Comparison of ENCODE assay signal across 30 cellular contexts in the genomic region with DNA sequence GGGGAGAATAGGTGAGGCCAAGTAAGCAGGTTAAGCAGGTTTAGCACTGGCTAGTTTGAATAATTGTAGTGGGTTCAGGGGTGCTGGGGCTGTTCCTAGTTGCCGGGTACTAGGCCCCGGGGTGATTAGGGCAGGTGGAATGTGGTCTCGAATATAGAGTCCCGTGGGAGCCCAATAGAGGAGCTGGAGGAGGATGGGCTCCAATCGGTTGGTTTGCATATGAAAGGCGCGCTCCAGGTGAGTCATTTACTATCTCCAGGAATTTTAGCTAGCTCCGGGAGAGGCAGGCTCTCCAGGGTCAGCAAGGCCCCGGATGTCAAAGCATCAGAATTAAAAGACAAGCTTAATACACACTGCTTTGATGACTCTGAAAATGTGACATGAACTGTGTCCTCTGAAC.
"Had no signal": no experiment of that assay in that cellular context is flagged by ENCODE, and none has a peak within 500 bp of the region (broad histone marks: within the 10 kb centered on the region; RNA-seq: fewer than 3 reads in every experiment).

No MANE protein-coding gene starts in this region.

- DNase-seq: activated CD4-positive, alpha-beta memory T cell treated with anti-CD3 and anti-CD28 coated beads for 36 hours; activated CD4-positive, alpha-beta T cell treated with anti-CD3 and anti-CD28 coated beads, Interleukin-2, amount 10 ng/mL, durations not matched to agents 24 days and 14 days; activated CD4-positive, CD25-positive, alpha-beta regulatory T cell treated with anti-CD3 and anti-CD28 coated beads, Interleukin-2, amount 50 U/mL, for 72 hours; activated gamma-delta T cell treated with Interleukin-2 at 50 U/mL for 16 hours; activated naive CD4-positive, alpha-beta T cell treated with anti-CD3 and anti-CD28 coated beads, Interleukin-2, amount 50 U/mL, for 16 hours; activated naive CD8-positive, alpha-beta T cell treated with anti-CD3 and anti-CD28 coated beads, Interleukin-2, amount 50 U/mL, for 24 hours; activated T-cell treated with anti-CD3 and anti-CD28 coated beads, Interleukin-2, amount 50 U/mL, for 4 hours; amygdala; caudate nucleus; cortex of kidney; gastrocnemius medialis; glutamatergic neuron; kidney; left colon; mammary epithelial cell; midbrain; naive thymus-derived CD4-positive, alpha-beta T cell; ovary; right lobe of liver; stimulated activated CD4-positive, alpha-beta T cell treated with anti-CD3 and anti-CD28 coated beads, Interleukin-12 subunit alpha, Interleukin-12 subunit beta, amount 100 ng/mL, for 4 hours; stimulated activated CD4-positive, alpha-beta T cell treated with anti-CD3 and anti-CD28 coated beads, Interleukin-4, amount 100 ng/mL, for 1 hour; stimulated activated naive CD8-positive, alpha-beta T cell treated with anti-CD3 and anti-CD28 coated beads, Interleukin-15, Interleukin-2, amounts not matched to agents 100 U/mL and 50 U/mL, for 24 hours; SW 1271; T-helper 17 cell; T1000; testis; transverse colon; WERI-Rb-1 had no signal

- H3K4me3 Mint-ChIP-seq: activated CD4-positive, alpha-beta memory T cell treated with anti-CD3 and anti-CD28 coated beads for 36 hours; activated CD4-positive, alpha-beta T cell treated with anti-CD3 and anti-CD28 coated beads, Interleukin-2, amount 10 ng/mL, durations not matched to agents 24 days and 14 days; activated naive CD8-positive, alpha-beta T cell treated with anti-CD3 and anti-CD28 coated beads, Interleukin-2, amount 50 U/mL, for 24 hours; activated T-cell treated with anti-CD3 and anti-CD28 coated beads, Interleukin-2, amount 50 U/mL, for 4 hours; activated T-helper 17 cell treated with anti-CD3 and anti-CD28 coated beads, Interleukin-2, amount 50 U/mL, for 72 hours; naive thymus-derived CD4-positive, alpha-beta T cell; T-helper 17 cell had no signal

- H3K4me1 ChIP-seq: right lobe of liver, testis had no signal

- ATAC-seq: activated naive CD8-positive, alpha-beta T cell treated with anti-CD3 and anti-CD28 coated beads, Interleukin-2, amount 50 U/mL, for 24 hours; activated T-cell treated with anti-CD3 and anti-CD28 coated beads, Interleukin-2, amount 50 U/mL, for 4 hours; activated T-helper 17 cell treated with anti-CD3 and anti-CD28 coated beads, Interleukin-2, amount 50 U/mL, for 72 hours; gastrocnemius medialis; left colon; naive thymus-derived CD4-positive, alpha-beta T cell; right lobe of liver; stimulated activated naive CD8-positive, alpha-beta T cell treated with anti-CD3 and anti-CD28 coated beads, Interleukin-15, Interleukin-2, amounts not matched to agents 100 U/mL and 50 U/mL, for 24 hours; T-helper 17 cell had no signal

- H3K4me3 ChIP-seq: gastrocnemius medialis, ovary, right lobe of liver, testis, transverse colon had no signal

- H3K36me3 ChIP-seq: gastrocnemius medialis, ovary, right lobe of liver, transverse colon, WERI-Rb-1 had no signal

- H3K27me3 ChIP-seq: gastrocnemius medialis, ovary, right lobe of liver, testis, transverse colon had no signal

- H3K4me1 Mint-ChIP-seq: activated CD4-positive, alpha-beta T cell treated with anti-CD3 and anti-CD28 coated beads, Interleukin-2, amount 10 ng/mL, durations not matched to agents 24 days and 14 days; activated naive CD8-positive, alpha-beta T cell treated with anti-CD3 and anti-CD28 coated beads, Interleukin-2, amount 50 U/mL, for 24 hours; activated T-helper 17 cell treated with anti-CD3 and anti-CD28 coated beads, Interleukin-2, amount 50 U/mL, for 72 hours; naive thymus-derived CD4-positive, alpha-beta T cell; T-helper 17 cell had no signal

- H3K27me3 Mint-ChIP-seq: activated CD4-positive, alpha-beta memory T cell treated with anti-CD3 and anti-CD28 coated beads for 36 hours; activated CD4-positive, alpha-beta T cell treated with anti-CD3 and anti-CD28 coated beads, Interleukin-2, amount 10 ng/mL, durations not matched to agents 24 days and 14 days; T-helper 17 cell had no signal

- H3K9me3 Mint-ChIP-seq: activated CD4-positive, alpha-beta memory T cell treated with anti-CD3 and anti-CD28 coated beads for 36 hours; activated CD4-positive, alpha-beta T cell treated with anti-CD3 and anti-CD28 coated beads, Interleukin-2, amount 10 ng/mL, durations not matched to agents 24 days and 14 days; activated naive CD8-positive, alpha-beta T cell treated with anti-CD3 and anti-CD28 coated beads, Interleukin-2, amount 50 U/mL, for 24 hours; activated T-cell treated with anti-CD3 and anti-CD28 coated beads, Interleukin-2, amount 50 U/mL, for 4 hours had no signal

- H3K36me3 Mint-ChIP-seq: activated CD4-positive, alpha-beta memory T cell treated with anti-CD3 and anti-CD28 coated beads for 36 hours; naive thymus-derived CD4-positive, alpha-beta T cell had no signal

- FAIRE-seq: kidney had no signal

- H3K9me3 ChIP-seq: gastrocnemius medialis, ovary, right lobe of liver, testis, transverse colon had no signal

- H3K27ac Mint-ChIP-seq: activated CD4-positive, alpha-beta memory T cell treated with anti-CD3 and anti-CD28 coated beads for 36 hours; activated CD4-positive, alpha-beta T cell treated with anti-CD3 and anti-CD28 coated beads, Interleukin-2, amount 10 ng/mL, durations not matched to agents 24 days and 14 days; activated naive CD8-positive, alpha-beta T cell treated with anti-CD3 and anti-CD28 coated beads, Interleukin-2, amount 50 U/mL, for 24 hours; activated T-helper 17 cell treated with anti-CD3 and anti-CD28 coated beads, Interleukin-2, amount 50 U/mL, for 72 hours; naive thymus-derived CD4-positive, alpha-beta T cell; progenitor cell of endocrine pancreas; T-helper 17 cell had no signal

- H3K27ac ChIP-seq: gastrocnemius medialis, ovary, right lobe of liver, testis, transverse colon, WERI-Rb-1 had no signal
